In the genomic region with DNA sequence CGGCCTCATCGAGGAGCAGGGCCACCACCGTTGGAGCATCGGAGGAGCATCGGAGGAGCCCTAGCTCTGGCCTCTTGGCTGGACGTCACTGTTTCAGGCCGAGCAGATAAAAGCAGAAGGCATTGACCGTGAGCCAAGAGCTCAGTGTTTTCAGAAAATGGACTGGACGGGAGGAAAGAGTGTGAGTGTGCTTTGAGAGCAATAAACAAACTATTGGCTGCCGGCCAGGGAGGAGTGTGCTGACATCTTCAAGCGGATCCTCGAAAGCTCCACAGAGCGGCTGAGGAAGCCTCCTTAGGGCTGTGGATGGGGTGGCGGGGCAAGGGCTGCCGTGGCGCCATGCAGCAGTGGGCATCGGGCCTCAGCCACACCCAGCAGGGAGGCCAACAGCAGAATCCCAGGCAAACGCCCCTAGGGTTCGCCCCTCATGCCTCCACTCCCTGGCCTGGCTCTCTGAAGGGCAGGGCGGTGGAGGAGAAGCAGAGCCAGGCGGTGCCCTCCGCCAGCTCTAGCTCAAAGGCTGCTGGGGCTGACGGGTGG, we compare ENCODE assay signal across 12 cellular contexts. TPM values are rescaled to one million over a fixed set of nuclear protein-coding genes. Genes with fewer than 3 reads are reported as not detected.
DNase-seq lines count a peak whose midpoint lies in the region; ATAC-seq and TF ChIP-seq lines count a peak whose summit lies in the region.
"Had no signal": no experiment of that assay in that cellular context is flagged by ENCODE, and none has a peak within 500 bp of the region (broad histone marks: within the 10 kb centered on the region; RNA-seq: fewer than 3 reads in every experiment).

No MANE protein-coding gene starts in this region.

- H3K36me3 Mint-ChIP-seq in Caco-2 (ENCODE audit: insufficient read depth, unreplicated experiment): peaks cover 5% of the 10 kb centered on the region
- H3K36me3 Mint-ChIP-seq in naive thymus-derived CD8-positive, alpha-beta T cell: no peaks in the 10 kb centered on the region
- H3K36me3 Mint-ChIP-seq: CD4-positive, CD25-positive, alpha-beta regulatory T cell had no signal

- no peaks in the 10 kb centered on the region for H3K27me3 Mint-ChIP-seq in Caco-2 (ENCODE audit: insufficient read depth, unreplicated experiment)
- peaks cover 0 to 10% (median 6%) of the 10 kb centered on the region in 5 donors for H3K27me3 Mint-ChIP-seq in naive thymus-derived CD8-positive, alpha-beta T cell

- no TSS peak for BruUV-seq in Caco-2 (replicated peaks; lab: Mats Ljungman, UMichigan)

- no peak overlapping the region for H3K27ac Mint-ChIP-seq in Caco-2 (ENCODE audit: unreplicated experiment)
- H3K27ac Mint-ChIP-seq in naive thymus-derived CD8-positive, alpha-beta T cell: peak overlapping the region in 1 of 10 donors; percentile 75
- H3K27ac Mint-ChIP-seq: CD4-positive, CD25-positive, alpha-beta regulatory T cell had no signal

- ATAC-seq in HG02610 (IDR thresholded peaks at IDR 0.05; ENCODE audit: unreplicated experiment) (no peak), HG03095 (IDR thresholded peaks at IDR 0.05; ENCODE audit: unreplicated experiment) (no peak)
- ATAC-seq in naive thymus-derived CD8-positive, alpha-beta T cell: no peak

- no peak overlapping the region for H3K4me3 ChIP-seq in Caco-2 (ENCODE audit: low read depth, low read length)
- H3K4me3 ChIP-seq: spleen, thoracic aorta had no signal

- CTCF ChIA-PET in Caco-2 (lab: Charles Lee): interaction anchor here (1.3 kb wide), 1 partner anchor 783 kb away, joined by 4 read pairs; no protein-coding TSS in a partner anchor

- H3K4me1 ChIP-seq in Caco-2: peaks cover 4% of the 10 kb centered on the region; the same call in 1 of the 2 replicates

- no peaks in the 10 kb centered on the region for H3K27me3 ChIP-seq in Caco-2 (replicated peaks; ENCODE audit: control insufficient read depth, insufficient read depth, low read length)

- POLR2A ChIA-PET in Caco-2 (lab: Charles Lee): no interaction called here
- POLR2A ChIA-PET in naive thymus-derived CD8-positive, alpha-beta T cell (lab: Charles Lee): no interaction called here

- DNase-seq in AG08396 (ENCODE audit: low spot score) (peak; percentile 59), NCI-H2029 treated with DMSO at 0.1 percent for 48 hours (lab: John Stamatoyannopoulos, UW) (peak; percentile 45), astrocyte of the hippocampus (ENCODE audit: low read depth, low spot score) (peak; percentile 26), left kidney (ENCODE audit: low read depth, low spot score) (peak; percentile 67), Caco-2 (no peak)
- DNase-seq in naive thymus-derived CD8-positive, alpha-beta T cell: no peak
- DNase-seq: CD4-positive, CD25-positive, alpha-beta regulatory T cell; NCI-H2081; spleen had no signal

- H3K4me3 Mint-ChIP-seq in Caco-2 (ENCODE audit: unreplicated experiment): no peak overlapping the region
- H3K4me3 Mint-ChIP-seq in naive thymus-derived CD8-positive, alpha-beta T cell: no peak overlapping the region
- H3K4me3 Mint-ChIP-seq: CD4-positive, CD25-positive, alpha-beta regulatory T cell had no signal

- H3K4me1 Mint-ChIP-seq in Caco-2 (ENCODE audit: low read depth, unreplicated experiment): peaks cover 7% of the 10 kb centered on the region
- peaks cover 10 to 15% (median 12%) of the 10 kb centered on the region in 4 donors for H3K4me1 Mint-ChIP-seq in naive thymus-derived CD8-positive, alpha-beta T cell

- TF ChIP-seq CTCF in Caco-2 (IDR thresholded peaks at IDR 0.05; ENCODE audit: insufficient read depth in 1 of 2, low read depth in 1 of 2, low read length in 1 of 2, severe bottlenecking in 1 of 2, unreplicated experiment in 1 of 2): no peak

- H3K9me3 ChIP-seq in Caco-2: no peaks in the 10 kb centered on the region
- H3K9me3 ChIP-seq: spleen, thoracic aorta had no signal

- intact Hi-C loops in Caco-2 (cut with micrococcal nuclease; ENCODE audit: unreplicated experiment): no loop called here

- H3K36me3 ChIP-seq in Caco-2 (ENCODE audit: control insufficient read depth, insufficient read depth, low read length): no peaks in the 10 kb centered on the region
- H3K36me3 ChIP-seq: spleen, thoracic aorta had no signal

- no peaks in the 10 kb centered on the region for H3K9me3 Mint-ChIP-seq in Caco-2 (ENCODE audit: unreplicated experiment)
- no peaks in the 10 kb centered on the region for H3K9me3 Mint-ChIP-seq in naive thymus-derived CD8-positive, alpha-beta T cell

RNA-seq across cellular contexts. Expression of gene IRS2, which starts 41.8 kb away (rescaled TPM):
- total RNA-seq in Caco-2 (2022): 5.4 and 5.5 TPM in 2 replicates
- total RNA-seq in naive thymus-derived CD8-positive, alpha-beta T cell: 10 to 100 TPM; 20.7 to 21.5 TPM
- polyA plus RNA-seq in naive thymus-derived CD8-positive, alpha-beta T cell: 1 to 10 TPM; 2.1 to 2.9 (median 2.7) TPM

Comparison
In these comparisons a context has a peak if more than half of its experiments do, and no peak if none do; other contexts are left out.
1. DNase-seq: peak in AG08396 (single experiment), NCI-H2029 treated with DMSO at 0.1 percent for 48 hours (single experiment), astrocyte of the hippocampus (single experiment) and left kidney (single experiment); none in Caco-2 (0 of 2) and naive thymus-derived CD8-positive, alpha-beta T cell (0 of 10).